19 cellular contexts compared by ENCODE assay signal in the genomic region with DNA sequence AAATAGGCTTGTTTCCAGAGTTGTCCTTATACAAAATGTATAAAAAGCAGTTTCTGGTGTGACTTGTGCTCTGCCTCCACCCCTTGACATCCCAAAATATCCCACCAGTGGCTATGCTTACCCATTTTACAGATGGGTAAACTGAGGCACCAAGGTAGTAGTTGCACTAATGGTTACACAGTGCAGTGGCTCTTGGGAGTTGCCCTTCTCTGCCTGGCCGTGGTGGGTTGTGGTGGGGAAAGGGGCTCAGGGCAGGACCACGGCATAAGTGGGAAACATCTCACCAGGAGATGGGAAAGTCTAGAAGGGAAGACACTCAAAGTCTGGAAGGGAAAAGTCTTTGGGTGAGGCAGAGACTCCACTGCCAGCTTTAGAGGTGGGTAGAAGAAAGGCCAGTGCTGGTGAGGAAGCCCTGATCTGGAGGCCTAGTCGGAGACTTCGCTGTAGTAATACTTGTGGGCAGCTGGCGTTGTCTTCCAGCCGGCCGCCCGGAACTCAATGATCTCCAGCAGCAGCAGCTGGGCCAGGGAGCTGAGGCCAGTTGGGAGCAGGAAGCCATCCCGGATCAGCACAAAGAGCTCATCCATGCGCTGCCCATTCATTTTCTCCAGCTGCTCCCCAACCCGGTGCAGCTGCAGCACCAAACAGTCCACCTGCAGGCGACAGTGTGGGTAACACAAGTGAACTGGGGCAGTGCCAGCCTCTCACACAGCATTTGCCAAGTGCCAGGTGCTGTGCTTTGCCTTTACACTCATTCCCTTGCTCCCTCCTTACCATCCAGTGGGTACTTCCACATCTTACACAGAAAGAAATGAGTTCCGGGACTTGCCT. TPM values are rescaled to one million over a fixed set of nuclear protein-coding genes. Genes with fewer than 3 reads are reported as not detected.
A peak's percentile ranks its signal among the peaks of the same experiment; 100 is the strongest.
DNase-seq lines count a peak whose midpoint lies in the region; ATAC-seq, FAIRE-seq and TF ChIP-seq lines count a peak whose summit lies in the region.
"Had no signal": no experiment of that assay in that cellular context is flagged by ENCODE, and none has a peak within 500 bp of the region (broad histone marks: within the 10 kb centered on the region; RNA-seq: fewer than 3 reads in every experiment).

No MANE protein-coding gene starts in this region.

- no peak overlapping the region for H3K27ac ChIP-seq in osteoblast (ENCODE audit: low read depth, low read length)

- intact Hi-C loops in activated naive CD4-positive, alpha-beta T cell treated with anti-CD3 and anti-CD28 coated beads for 36 hours (cut with micrococcal nuclease), result loop anchor here (10.0 kb wide), 2 partner anchors 248 to 518 kb away; partner anchors contain the start of genes CASKIN2, TSEN54 and UNK

- peaks cover 18% of the 10 kb centered on the region for H3K79me2 ChIP-seq in osteoblast (ENCODE audit: insufficient read depth, low read length)

- H3K4me2 ChIP-seq in osteoblast (ENCODE audit: insufficient read depth, low read length), result no peak overlapping the region

- DNase-seq in activated naive CD4-positive, alpha-beta T cell treated with anti-CD3 and anti-CD28 coated beads for 36 hours, result no peak
- DNase-seq in activated naive CD4-positive, alpha-beta T cell treated with anti-CD3 and anti-CD28 coated beads, Interleukin-2, amount 50 U/mL, for 72 hours (ENCODE audit: low spot score in 2 of 2), result no peak
- DNase-seq in NCI-H2081 (lab: John Stamatoyannopoulos, UW), result peak; percentile 82 to 90
- peak; percentile 68 for DNase-seq in osteoblast (ENCODE audit: insufficient read length, low spot score, missing footprints)
- DNase-seq in NCI-H146 (lab: John Stamatoyannopoulos, UW), result no peak
- no peak for DNase-seq in urothelium cell line (ENCODE audit: low spot score)
- DNase-seq: activated B cell treated with CpG ODN at 0.5 μM for 24 hours; activated naive CD4-positive, alpha-beta T cell; NCI-H2171 treated with DMSO at 0.1 percent for 48 hours; stimulated activated CD4-positive, alpha-beta T cell treated with anti-CD3 and anti-CD28 coated beads, Interleukin-1b, Interleukin-23, amount 100 ng/mL, for 48 hours; T-helper 2 cell had no signal

- H3K4me3 ChIP-seq in osteoblast (ENCODE audit: insufficient read depth, low read length), result no peak overlapping the region

- H3K4me3 Mint-ChIP-seq in activated naive CD4-positive, alpha-beta T cell treated with anti-CD3 and anti-CD28 coated beads for 36 hours, result no peak overlapping the region
- H3K4me3 Mint-ChIP-seq in brain, result peak overlapping the region in 2 of 5 experiments; percentile 15 to 70
- H3K4me3 Mint-ChIP-seq: activated B cell treated with CpG ODN at 0.5 μM for 24 hours, memory B cell had no signal

- peak overlapping the region; percentile 69 for H3K27ac Mint-ChIP-seq in activated naive CD4-positive, alpha-beta T cell treated with anti-CD3 and anti-CD28 coated beads for 36 hours
- peak overlapping the region in 1 of 2 donors; percentile 81 for H3K27ac Mint-ChIP-seq in activated naive CD4-positive, alpha-beta T cell treated with anti-CD3 and anti-CD28 coated beads, Interleukin-2, amount 50 U/mL, for 72 hours
- H3K27ac Mint-ChIP-seq in brain, result peak overlapping the region; percentile 45 to 89 (median 83)
- H3K27ac Mint-ChIP-seq: activated B cell treated with CpG ODN at 0.5 μM for 24 hours, memory B cell had no signal

- peaks cover 29% of the 10 kb centered on the region for H3K4me1 Mint-ChIP-seq in activated naive CD4-positive, alpha-beta T cell treated with anti-CD3 and anti-CD28 coated beads for 36 hours (ENCODE audit: low read depth)
- peaks cover 39% of the 10 kb centered on the region for H3K4me1 Mint-ChIP-seq in brain

- peaks cover 17% of the 10 kb centered on the region for H3K36me3 Mint-ChIP-seq in activated naive CD4-positive, alpha-beta T cell treated with anti-CD3 and anti-CD28 coated beads for 36 hours (ENCODE audit: low read depth)
- peaks cover 20 to 24% of the 10 kb centered on the region in 2 donors for H3K36me3 Mint-ChIP-seq in activated naive CD4-positive, alpha-beta T cell treated with anti-CD3 and anti-CD28 coated beads, Interleukin-2, amount 50 U/mL, for 72 hours
- peaks cover 34% of the 10 kb centered on the region for H3K36me3 Mint-ChIP-seq in brain

- CTCF ChIA-PET in activated naive CD4-positive, alpha-beta T cell treated with anti-CD3 and anti-CD28 coated beads for 36 hours (lab: Charles Lee), result interaction anchor here (0.6 to 1.9 kb wide), 4 partner anchors 23 to 160 kb away, joined by 3 to 8 read pairs (median 3); partner anchors contain the start of gene SLC25A19

- no peak overlapping the region for H2AFZ ChIP-seq in osteoblast (ENCODE audit: low read length)

- TF ChIP-seq CTCF in brain (conservative IDR thresholded peaks at IDR 0.05) (no peak), osteoblast (IDR thresholded peaks at IDR 0.05; ENCODE audit: extremely low read depth, low read depth, low read length) (no peak)

- H3K4me1 ChIP-seq in osteoblast (ENCODE audit: insufficient read depth, low read length), result peaks cover 31% of the 10 kb centered on the region

- no peaks in the 10 kb centered on the region for H3K27me3 ChIP-seq in osteoblast (ENCODE audit: insufficient read depth, low read length)

- H3K9me3 ChIP-seq in osteoblast (ENCODE audit: low read depth, low read length), result no peaks in the 10 kb centered on the region

- H4K20me1 ChIP-seq in osteoblast (ENCODE audit: insufficient read depth, low read length), result no peaks in the 10 kb centered on the region

- no peaks in the 10 kb centered on the region for H3K27me3 Mint-ChIP-seq in activated naive CD4-positive, alpha-beta T cell treated with anti-CD3 and anti-CD28 coated beads for 36 hours (ENCODE audit: low read depth)
- H3K27me3 Mint-ChIP-seq in brain, result peaks cover 9% of the 10 kb centered on the region
- H3K27me3 Mint-ChIP-seq: activated B cell treated with CpG ODN at 0.5 μM for 24 hours, memory B cell had no signal

- FAIRE-seq in urothelium cell line (lab: Jason Lieb, UNC), result no peak
- FAIRE-seq: G401.6, GM12892 had no signal

- peaks cover 29% of the 10 kb centered on the region for H3K36me3 ChIP-seq in osteoblast (ENCODE audit: insufficient read depth, low read length)

- no peaks in the 10 kb centered on the region for H3K9me3 Mint-ChIP-seq in activated naive CD4-positive, alpha-beta T cell treated with anti-CD3 and anti-CD28 coated beads for 36 hours
- no peaks in the 10 kb centered on the region for H3K9me3 Mint-ChIP-seq in activated naive CD4-positive, alpha-beta T cell treated with anti-CD3 and anti-CD28 coated beads, Interleukin-2, amount 50 U/mL, for 72 hours
- no peaks in the 10 kb centered on the region for H3K9me3 Mint-ChIP-seq in brain
- H3K9me3 Mint-ChIP-seq: activated B cell treated with CpG ODN at 0.5 μM for 24 hours, memory B cell had no signal

- ATAC-seq in activated naive CD4-positive, alpha-beta T cell treated with anti-CD3 and anti-CD28 coated beads, Interleukin-2, amount 50 U/mL, for 72 hours, result no peak
- no peak for ATAC-seq in GM19463 (IDR thresholded peaks at IDR 0.05; ENCODE audit: unreplicated experiment)
- ATAC-seq: esophagus mucosa, right cardiac atrium, Right ventricle myocardium inferior had no signal

RNA-seq across cellular contexts. Expression of gene MIF4GD, which starts 4.5 kb away (rescaled TPM):
- 10 to 100 TPM; 43.4 to 45.3 TPM for total RNA-seq in activated naive CD4-positive, alpha-beta T cell treated with anti-CD3 and anti-CD28 coated beads for 36 hours
- total RNA-seq in activated naive CD4-positive, alpha-beta T cell treated with anti-CD3 and anti-CD28 coated beads, Interleukin-2, amount 50 U/mL, for 72 hours, result 10 to 100 TPM; 33.4 to 37.8 TPM
- 47.6 TPM for polyA plus RNA-seq in brain (ENCODE audit: insufficient read depth, low read depth, low replicate concordance)
- total RNA-seq in osteoblast, result 8.7 and 9.4 TPM in 2 replicates

RNA-seq across cellular contexts. Expression of gene MRPS7, which starts 4.9 kb away (rescaled TPM):
- total RNA-seq in activated naive CD4-positive, alpha-beta T cell treated with anti-CD3 and anti-CD28 coated beads for 36 hours, result 10 to 100 TPM; 73.3 to 78.3 TPM
- total RNA-seq in activated naive CD4-positive, alpha-beta T cell treated with anti-CD3 and anti-CD28 coated beads, Interleukin-2, amount 50 U/mL, for 72 hours, result 10 to 100 TPM; 72.3 to 80.5 TPM
- 64.9 TPM for polyA plus RNA-seq in brain (ENCODE audit: insufficient read depth, low read depth, low replicate concordance)
- 43.6 and 45.6 TPM in 2 replicates for total RNA-seq in osteoblast

RNA-seq across cellular contexts. Expression of gene GGA3, which starts 5.1 kb away (rescaled TPM):
- total RNA-seq in activated naive CD4-positive, alpha-beta T cell treated with anti-CD3 and anti-CD28 coated beads for 36 hours, result 10 to 100 TPM; 65.7 to 66.1 TPM
- total RNA-seq in activated naive CD4-positive, alpha-beta T cell treated with anti-CD3 and anti-CD28 coated beads, Interleukin-2, amount 50 U/mL, for 72 hours, result 10 to 100 TPM; 74.9 to 79.0 TPM
- polyA plus RNA-seq in brain (ENCODE audit: insufficient read depth, low read depth, low replicate concordance), result 25.2 TPM
- total RNA-seq in osteoblast, result 9.0 and 12.1 TPM in 2 replicates

RNA-seq across cellular contexts. Expression of gene SLC25A19, which starts 22.7 kb away (rescaled TPM):
- 10 to 100 TPM; 47.5 to 48.4 TPM for total RNA-seq in activated naive CD4-positive, alpha-beta T cell treated with anti-CD3 and anti-CD28 coated beads for 36 hours
- total RNA-seq in activated naive CD4-positive, alpha-beta T cell treated with anti-CD3 and anti-CD28 coated beads, Interleukin-2, amount 50 U/mL, for 72 hours, result 100 to 1,000 TPM in 1 of 2 donors, 10 to 100 TPM in 1; 74.4 to 110 TPM
- polyA plus RNA-seq in brain (ENCODE audit: insufficient read depth, low read depth, low replicate concordance), result 22.0 TPM
- total RNA-seq in osteoblast, result 4.7 and 7.1 TPM in 2 replicates

Comparison
In these comparisons a context has a peak if more than half of its experiments do, and no peak if none do; other contexts are left out.
1. DNase-seq: peak in NCI-H2081 (2 of 2) and osteoblast (single experiment); none in activated naive CD4-positive, alpha-beta T cell treated with anti-CD3 and anti-CD28 coated beads for 36 hours (single experiment), activated naive CD4-positive, alpha-beta T cell treated with anti-CD3 and anti-CD28 coated beads, Interleukin-2, amount 50 U/mL, for 72 hours (0 of 2), NCI-H146 (single experiment) and urothelium cell line (single experiment).